20 cellular contexts compared by ENCODE assay signal in genomic region chr15:90599639-90600038, GRCh38.
DNase-seq lines count a peak whose midpoint lies in the region; ATAC-seq and TF ChIP-seq lines count a peak whose summit lies in the region.
"Had no signal": no experiment of that assay in that cellular context is flagged by ENCODE, and none has a peak within 500 bp of the region (broad histone marks: within the 10 kb centered on the region; RNA-seq: fewer than 3 reads in every experiment).

No MANE protein-coding gene starts in this region.

- peaks cover 51 to 65% (median 57%) of the 10 kb centered on the region in 10 experiments for H3K4me1 ChIP-seq in BLaER1 treated with 17β-estradiol and CSF1 and Interleukin-3, amounts not matched to agents 10 nM and 100 nM

- no peaks in the 10 kb centered on the region for H3K27me3 ChIP-seq in BLaER1 treated with 17β-estradiol and CSF1 and Interleukin-3, amounts not matched to agents 10 nM and 100 nM
- H3K27me3 ChIP-seq: brain microvascular endothelial cell, heart right ventricle had no signal

- no peaks in the 10 kb centered on the region for H3K27me3 Mint-ChIP-seq in activated CD8-positive, alpha-beta T cell treated with anti-CD3 and anti-CD28 coated beads for 36 hours
- H3K27me3 Mint-ChIP-seq in naive B cell: no peaks in the 10 kb centered on the region

- peaks cover 68% of the 10 kb centered on the region for H3K4me1 Mint-ChIP-seq in activated CD8-positive, alpha-beta T cell treated with anti-CD3 and anti-CD28 coated beads for 36 hours (ENCODE audit: low read depth)
- H3K4me1 Mint-ChIP-seq in naive B cell: peaks cover 66 to 82% (median 71%) of the 10 kb centered on the region in 3 donors

- H3K27ac ChIP-seq in BLaER1 treated with 17β-estradiol and CSF1 and Interleukin-3, amounts not matched to agents 10 nM and 100 nM: peak overlapping the region in 3 of 11 experiments; percentile 83 to 89 (median 86); a peak in 2 of 22 replicates
- H3K27ac ChIP-seq: brain microvascular endothelial cell, KMS-11, WERI-Rb-1 had no signal

- TF ChIP-seq CTCF in activated CD8-positive, alpha-beta T cell treated with anti-CD3 and anti-CD28 coated beads for 36 hours (IDR thresholded peaks at IDR 0.05): no peak

- POLR2A ChIA-PET in activated CD8-positive, alpha-beta T cell treated with anti-CD3 and anti-CD28 coated beads for 36 hours (lab: Charles Lee): interaction anchor here (0.8 to 1.1 kb wide), 2 partner anchors 11 to 30 kb away, joined by 3 read pairs; no protein-coding TSS in a partner anchor

- peaks cover 15 to 43% (median 32%) of the 10 kb centered on the region in 11 experiments; a peak in 21 of 22 replicates for H3K36me3 ChIP-seq in BLaER1 treated with 17β-estradiol and CSF1 and Interleukin-3, amounts not matched to agents 10 nM and 100 nM
- H3K36me3 ChIP-seq: thoracic aorta, WERI-Rb-1 had no signal

- H3K36me3 Mint-ChIP-seq in activated CD8-positive, alpha-beta T cell treated with anti-CD3 and anti-CD28 coated beads for 36 hours (ENCODE audit: low read depth): peaks cover 34% of the 10 kb centered on the region
- no peaks in the 10 kb centered on the region for H3K36me3 Mint-ChIP-seq in naive B cell

- DNase-seq in activated CD8-positive, alpha-beta T cell treated with anti-CD3 and anti-CD28 coated beads for 36 hours: no peak
- no peak for DNase-seq in naive B cell
- no peak for DNase-seq in SHP77 treated with DMSO at 0.1 percent for 48 hours (lab: John Stamatoyannopoulos, UW)
- no peak for DNase-seq in Right ventricle myocardium inferior (ENCODE audit: missing footprints)
- DNase-seq: activated CD8-positive, alpha-beta memory T cell treated with anti-CD3 and anti-CD28 coated beads, Interleukin-2, amount 50 U/mL, for 4 hours; brain microvascular endothelial cell; GOT3; heart right ventricle; NCI-H1048; NCI-H2081; NCI-H510A; right cardiac atrium; SW 1271; WERI-Rb-1 had no signal

- no peak for ATAC-seq in activated CD8-positive, alpha-beta T cell treated with anti-CD3 and anti-CD28 coated beads for 36 hours
- ATAC-seq in naive B cell (ENCODE audit: low read depth in 2 of 2) (no peak), Right ventricle myocardium inferior (no peak), HG03457 (IDR thresholded peaks at IDR 0.05; ENCODE audit: unreplicated experiment) (no peak)
- ATAC-seq: heart right ventricle, right cardiac atrium had no signal

- H3K9ac ChIP-seq in BLaER1 treated with 17β-estradiol and CSF1 and Interleukin-3, amounts not matched to agents 10 nM and 100 nM: no peak overlapping the region; a peak in 1 of 22 replicates
- H3K9ac ChIP-seq: KMS-11 had no signal

- H3K9me3 Mint-ChIP-seq in activated CD8-positive, alpha-beta T cell treated with anti-CD3 and anti-CD28 coated beads for 36 hours: no peaks in the 10 kb centered on the region
- H3K9me3 Mint-ChIP-seq in naive B cell: no peaks in the 10 kb centered on the region

- H3K4me3 ChIP-seq in BLaER1 treated with 17β-estradiol and CSF1 and Interleukin-3, amounts not matched to agents 10 nM and 100 nM: no peak overlapping the region
- 0 out of 2 replicates have a peak overlapping the region, but pooled peaks have one; percentile 11 for H3K4me3 ChIP-seq in GM08714 (ENCODE audit: low read length)
- H3K4me3 ChIP-seq: coronary artery, heart right ventricle, thoracic aorta had no signal

- H3K4me3 Mint-ChIP-seq in activated CD8-positive, alpha-beta T cell treated with anti-CD3 and anti-CD28 coated beads for 36 hours: no peak overlapping the region
- H3K4me3 Mint-ChIP-seq in naive B cell: peak overlapping the region in 3 of 8 donors; percentile 3 to 30 (median 25)

- H3K4me2 ChIP-seq in BLaER1 treated with 17β-estradiol and CSF1 and Interleukin-3, amounts not matched to agents 10 nM and 100 nM: peak overlapping the region; percentile 21 to 95 (median 88); a peak in 20 of 22 replicates
- H3K4me2 ChIP-seq: KMS-11 had no signal

- H3K9me3 ChIP-seq in BLaER1 treated with 17β-estradiol and CSF1 and Interleukin-3, amounts not matched to agents 10 nM and 100 nM (replicated peaks in 1 of 11): no peaks in the 10 kb centered on the region
- H3K9me3 ChIP-seq: heart right ventricle, thoracic aorta had no signal

- intact Hi-C loops in activated CD8-positive, alpha-beta T cell treated with anti-CD3 and anti-CD28 coated beads for 36 hours (cut with micrococcal nuclease): loop anchor here (5.0 kb wide), 1 partner anchor 37 kb away; no protein-coding TSS in a partner anchor
- intact Hi-C loops in Right ventricle myocardium inferior (cut with DNase I): loop anchor here (5.0 to 10.0 kb wide), 2 partner anchors 67 to 275 kb away; no protein-coding TSS in a partner anchor

- peaks cover 0 to 9% (median 0%) of the 10 kb centered on the region in 11 experiments; a peak in 4 of 22 replicates for H4K20me1 ChIP-seq in BLaER1 treated with 17β-estradiol and CSF1 and Interleukin-3, amounts not matched to agents 10 nM and 100 nM

- CTCF ChIA-PET in activated CD8-positive, alpha-beta T cell treated with anti-CD3 and anti-CD28 coated beads for 36 hours (lab: Charles Lee): interaction anchor here (0.7 to 1.7 kb wide), 2 partner anchors 38 to 53 kb away, joined by 3 to 4 read pairs; no protein-coding TSS in a partner anchor

- H3K27ac Mint-ChIP-seq in activated CD8-positive, alpha-beta T cell treated with anti-CD3 and anti-CD28 coated beads for 36 hours: peak overlapping the region; percentile 84
- H3K27ac Mint-ChIP-seq in naive B cell: peak overlapping the region in 4 of 6 donors; percentile 42 to 98 (median 77)
